Comparison of ENCODE assay signal across 1 cellular context in genomic region chr6:52373294-52373693, GRCh38.
TF ChIP-seq lines count a peak whose summit lies in the region.

No MANE protein-coding gene starts in this region.

TF ChIP-seq in HepG2, 621 proteins besides CTCF, POLR2A, EP300 and RAD21:
- TF ChIP-seq PHB2 (IDR thresholded peaks at IDR 0.05; ENCODE audit: partially characterized antibody) (no peak), ZNF354B (CRISPR knock-in tag; IDR thresholded peaks at IDR 0.05) (no peak), ZNF589 (CRISPR knock-in tag; conservative IDR thresholded peaks at IDR 0.05) (no peak)
- TF ChIP-seq, protein P1, sequence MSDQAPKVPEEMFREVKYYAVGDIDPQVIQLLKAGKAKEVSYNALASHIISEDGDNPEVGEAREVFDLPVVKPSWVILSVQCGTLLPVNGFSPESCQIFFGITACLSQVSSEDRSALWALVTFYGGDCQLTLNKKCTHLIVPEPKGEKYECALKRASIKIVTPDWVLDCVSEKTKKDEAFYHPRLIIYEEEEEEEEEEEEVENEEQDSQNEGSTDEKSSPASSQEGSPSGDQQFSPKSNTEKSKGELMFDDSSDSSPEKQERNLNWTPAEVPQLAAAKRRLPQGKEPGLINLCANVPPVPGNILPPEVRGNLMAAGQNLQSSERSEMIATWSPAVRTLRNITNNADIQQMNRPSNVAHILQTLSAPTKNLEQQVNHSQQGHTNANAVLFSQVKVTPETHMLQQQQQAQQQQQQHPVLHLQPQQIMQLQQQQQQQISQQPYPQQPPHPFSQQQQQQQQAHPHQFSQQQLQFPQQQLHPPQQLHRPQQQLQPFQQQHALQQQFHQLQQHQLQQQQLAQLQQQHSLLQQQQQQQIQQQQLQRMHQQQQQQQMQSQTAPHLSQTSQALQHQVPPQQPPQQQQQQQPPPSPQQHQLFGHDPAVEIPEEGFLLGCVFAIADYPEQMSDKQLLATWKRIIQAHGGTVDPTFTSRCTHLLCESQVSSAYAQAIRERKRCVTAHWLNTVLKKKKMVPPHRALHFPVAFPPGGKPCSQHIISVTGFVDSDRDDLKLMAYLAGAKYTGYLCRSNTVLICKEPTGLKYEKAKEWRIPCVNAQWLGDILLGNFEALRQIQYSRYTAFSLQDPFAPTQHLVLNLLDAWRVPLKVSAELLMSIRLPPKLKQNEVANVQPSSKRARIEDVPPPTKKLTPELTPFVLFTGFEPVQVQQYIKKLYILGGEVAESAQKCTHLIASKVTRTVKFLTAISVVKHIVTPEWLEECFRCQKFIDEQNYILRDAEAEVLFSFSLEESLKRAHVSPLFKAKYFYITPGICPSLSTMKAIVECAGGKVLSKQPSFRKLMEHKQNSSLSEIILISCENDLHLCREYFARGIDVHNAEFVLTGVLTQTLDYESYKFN (CRISPR knock-in tag; conservative IDR thresholded peaks at IDR 0.05): no peak
TF ChIP-seq in HepG2: peak in this region for 0.
